In the genomic region with DNA sequence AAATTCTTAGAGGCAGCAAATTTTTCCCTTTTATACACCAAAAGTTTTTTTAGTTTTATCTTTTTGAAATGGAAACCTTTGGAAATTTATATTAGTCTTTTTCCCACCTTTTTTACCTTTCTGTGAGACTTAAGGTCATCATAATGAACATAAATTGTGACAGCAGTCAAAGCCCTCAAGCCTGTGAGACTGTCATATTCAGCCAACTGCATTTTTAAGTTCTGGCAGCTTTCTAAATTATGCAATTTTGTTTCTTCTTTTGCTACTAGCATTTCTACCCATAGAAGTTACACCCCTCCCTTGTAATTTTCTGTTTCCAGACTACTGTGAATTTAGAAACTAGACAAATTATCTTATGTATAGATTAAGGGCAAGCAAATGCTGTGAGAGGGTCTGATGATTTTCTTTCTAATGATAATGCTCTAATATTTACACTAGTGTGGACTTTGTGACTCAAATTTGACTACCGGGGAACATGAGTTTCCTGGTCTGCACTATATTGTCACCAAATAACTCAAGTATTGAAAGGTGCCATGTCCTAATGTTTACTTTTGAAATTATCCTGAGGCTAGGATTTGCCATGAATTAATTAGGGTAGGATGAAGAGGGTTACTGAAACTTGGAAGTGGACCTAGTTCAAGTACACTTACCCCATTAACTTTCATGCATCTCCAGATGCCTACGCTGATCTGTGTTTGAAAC, we compare ENCODE assay signal across 17 cellular contexts. TPM values are rescaled to one million over a fixed set of nuclear protein-coding genes. Genes with fewer than 3 reads are reported as not detected.
DNase-seq lines count a peak whose midpoint lies in the region; ATAC-seq and TF ChIP-seq lines count a peak whose summit lies in the region.
"Had no signal": no experiment of that assay in that cellular context is flagged by ENCODE, and none has a peak within 500 bp of the region (broad histone marks: within the 10 kb centered on the region; RNA-seq: fewer than 3 reads in every experiment).

No MANE protein-coding gene starts in this region.

- H3K36me3 ChIP-seq in ascending aorta, result peaks cover 0 to 5% of the 10 kb centered on the region in 2 donors

- DNase-seq in HL-60 (ENCODE audit: low read depth in 1 of 2, low spot score in 1 of 2) (peak in 1 of 2 experiments; percentile 30), NCI-H69 (lab: John Stamatoyannopoulos, UW) (peak; percentile 73), left lobe of liver (ENCODE audit: low spot score) (no peak), activated gamma-delta T cell (lab: John Stamatoyannopoulos, UW) (no peak), NCI-H446 (lab: John Stamatoyannopoulos, UW) (no peak), ascending aorta (ENCODE audit: low spot score in 2 of 2) (no peak)
- DNase-seq: Calu3; CD4-positive, alpha-beta T cell; HCEC 1CT; KG1; NCI-H1436 treated with DMSO at 0.1 percent for 48 hours; NCI-H2171; NCI-H510A had no signal

- peaks cover 0 to under 1% of the 10 kb centered on the region in 2 donors for H3K4me1 ChIP-seq in ascending aorta

- TF ChIP-seq CTCF in 22Rv1 (IDR thresholded peaks at IDR 0.05), result no peak
- no peak for TF ChIP-seq CTCF in HL-60 (IDR thresholded peaks at IDR 0.05; ENCODE audit: insufficient read depth, low read length)
- TF ChIP-seq CTCF in ascending aorta (IDR thresholded peaks at IDR 0.05), result no peak

- intact Hi-C loops in ascending aorta (cut with DNase I), result no loop called here

- H3K27ac ChIP-seq in 22Rv1, result peak overlapping the region; percentile 15; the same call in 1 of the 2 replicates
- H3K27ac ChIP-seq in HL-60 (replicated peaks), result peak overlapping the region; percentile 44; the same call in 1 of the 2 replicates
- no peak overlapping the region for H3K27ac ChIP-seq in ascending aorta

- peak; percentile 78 for ATAC-seq in left lobe of liver
- ATAC-seq: Panc1, Right ventricle myocardium inferior, SK-N-SH treated with all-trans-retinoic acid at 6 μM for 48 hours had no signal

- no peaks in the 10 kb centered on the region for H3K9me3 ChIP-seq in ascending aorta

- H3K4me3 ChIP-seq in HL-60 (replicated peaks; ENCODE audit: insufficient read depth, low read length), result no peak overlapping the region
- H3K4me3 ChIP-seq in ascending aorta, result no peak overlapping the region

- H3K27me3 ChIP-seq in HL-60 (ENCODE audit: insufficient read depth, poor library complexity, severe bottlenecking) (no peaks in the 10 kb centered on the region), ascending aorta (no peaks in the 10 kb centered on the region)

RNA-seq across cellular contexts. Expression of a gene that starts 43.7 kb away (rescaled TPM):
- total RNA-seq in left lobe of liver, result 15.1 TPM
- total RNA-seq in ascending aorta, result 115 TPM

Comparison
In these comparisons a context has a peak if more than half of its experiments do, and no peak if none do; other contexts are left out.
1. H3K27ac ChIP-seq: peak in 22Rv1 (single experiment) and HL-60 (single experiment); none in ascending aorta (0 of 2).